22 cellular contexts compared by ENCODE assay signal in genomic region chr14:83101855-83102254, GRCh38.
DNase-seq lines count a peak whose midpoint lies in the region; ATAC-seq and TF ChIP-seq lines count a peak whose summit lies in the region.
"Had no signal": no experiment of that assay in that cellular context is flagged by ENCODE, and none has a peak within 500 bp of the region (broad histone marks: within the 10 kb centered on the region; RNA-seq: fewer than 3 reads in every experiment).

No MANE protein-coding gene starts in this region.

- no peak overlapping the region for H3K23ac ChIP-seq in IMR-90 (ENCODE audit: low read depth, low read length)

- H4K8ac ChIP-seq in IMR-90 (ENCODE audit: low read depth in 2 of 2, low read length in 2 of 2): 0 out of 4 replicates have a peak overlapping the region, but pooled peaks of 1 of the 2 experiments have one; percentile 1

- dilution Hi-C loops in IMR-90 (cut with HindIII; ENCODE audit: low sequenced_read_pairs, unreplicated experiment): no loop called here

- H2AFZ ChIP-seq in IMR-90 (replicated peaks; ENCODE audit: low read length, poor library complexity): no peak overlapping the region

- no peaks in the 10 kb centered on the region for H3K79me1 ChIP-seq in IMR-90 (ENCODE audit: low read depth in 1 of 2, low read length in 2 of 2)

- TF ChIP-seq CTCF in AG04450 (IDR thresholded peaks at IDR 0.05; ENCODE audit: low read depth, low read length): no peak
- TF ChIP-seq CTCF in IMR-90 (conservative IDR thresholded peaks at IDR 0.05; ENCODE audit: low read depth, low read length): no peak

- ATAC-seq in IMR-90 (ENCODE audit: low read depth) (peak; percentile 69), sciatic nerve (no peak)
- ATAC-seq: A549 had no signal

- H2BK20ac ChIP-seq in IMR-90 (ENCODE audit: low read depth, low read length): no peak overlapping the region

- H4K20me1 ChIP-seq in IMR-90 (ENCODE audit: insufficient read depth, low read length): no peaks in the 10 kb centered on the region
- H4K20me1 ChIP-seq: BLaER1 had no signal

- H3K9ac ChIP-seq in IMR-90 (ENCODE audit: low read depth, low read length): no peak overlapping the region
- H3K9ac ChIP-seq: BLaER1 had no signal

- H4K5ac ChIP-seq in IMR-90 (ENCODE audit: low read depth, low read length): no peak overlapping the region

- WGBS in IMR-90 (ENCODE audit: extremely low coverage in 2 of 2, insufficient read length in 1 of 2), 2 experiments: no CpG with 5 or more reads among the region's 1 CpG

- no peak for TF ChIP-seq POLR2A in IMR-90 (IDR thresholded peaks at IDR 0.05; ENCODE audit: low read depth, low read length)

- no peak overlapping the region for H2AK5ac ChIP-seq in IMR-90 (ENCODE audit: low read depth, low read length)

- no peak overlapping the region for H4K91ac ChIP-seq in IMR-90 (ENCODE audit: insufficient read depth, low read depth, low read length)

- H3K18ac ChIP-seq in IMR-90 (ENCODE audit: low read depth, low read length): no peak overlapping the region

- CTCF ChIA-PET in AG04450 (lab: Charles Lee): interaction anchor here (0.6 to 1.2 kb wide), 3 partner anchors 16 to 30 kb away, joined by 3 to 5 read pairs (median 3); no protein-coding TSS in a partner anchor
- CTCF ChIA-PET in IMR-90 (lab: Yijun Ruan, JAX): no interaction called here

- DNase-seq in AG04450 (ENCODE audit: low read depth, low spot score): peak; percentile 24
- peak; percentile 84 for DNase-seq in IMR-90
- DNase-seq in fibroblast of peridontal ligament (ENCODE audit: extremely low read depth): peak; percentile 44
- peak; percentile 1 for DNase-seq in stromal cell of bone marrow (ENCODE audit: low read depth)
- DNase-seq in sciatic nerve (ENCODE audit: low spot score): no peak
- DNase-seq in Kasumi-1 (lab: John Stamatoyannopoulos, UW): no peak
- no peak for DNase-seq in kidney glomerular epithelial cell (lab: John Stamatoyannopoulos, UW)
- DNase-seq: BE2C; C1 segment of cervical spinal cord; CD4-positive, alpha-beta memory T cell; CD4-positive, CD25-positive, alpha-beta regulatory T cell; CD8-positive, alpha-beta memory T cell; COR-L47; DMS 273 treated with DMSO at 0.1 percent for 48 hours; DMS153; DMS53; DMS79; DND-41; GF-D8 had no signal

- peak overlapping the region; percentile 28 for H2BK5ac ChIP-seq in IMR-90 (ENCODE audit: low read depth, low read length, poor library complexity, severe bottlenecking)

- no peak overlapping the region for H2BK120ac ChIP-seq in IMR-90 (ENCODE audit: low read depth, low read length)

- H3K9me1 ChIP-seq in IMR-90 (ENCODE audit: insufficient read depth, low read length): no peaks in the 10 kb centered on the region

- H3K27me3 ChIP-seq in AG04450 (ENCODE audit: control insufficient read depth, insufficient read depth, low read length) (no peaks in the 10 kb centered on the region), IMR-90 (ENCODE audit: control insufficient read depth, insufficient read depth, low read length) (no peaks in the 10 kb centered on the region)
- H3K27me3 ChIP-seq: BE2C, BLaER1 had no signal

- H2AK9ac ChIP-seq in IMR-90 (replicated peaks; ENCODE audit: low read depth, low read length, poor library complexity): no peak overlapping the region

- no peak overlapping the region for H3K4me3 ChIP-seq in AG04450 (ENCODE audit: low read depth, low read length)
- no peak overlapping the region for H3K4me3 ChIP-seq in IMR-90 (ENCODE audit: insufficient read depth, low read depth, low read length)
- H3K4me3 ChIP-seq: A549, BLaER1 had no signal

- POLR2A ChIA-PET in AG04450 (lab: Yijun Ruan, JAX): no interaction called here
- POLR2A ChIA-PET in IMR-90 (lab: Charles Lee; ENCODE audit: unreplicated experiment): no interaction called here

- no TSS peak for BruUV-seq in IMR-90 (replicated peaks; lab: Mats Ljungman, UMichigan)

- no peak overlapping the region for H3K56ac ChIP-seq in IMR-90 (ENCODE audit: extremely low read depth, insufficient read depth, low read length)

- no peaks in the 10 kb centered on the region for H3K36me3 ChIP-seq in IMR-90 (ENCODE audit: control insufficient read depth, insufficient read depth, low read length)
- H3K36me3 ChIP-seq: BE2C, BLaER1 had no signal

- no peaks in the 10 kb centered on the region for H3K4me1 ChIP-seq in IMR-90 (ENCODE audit: control insufficient read depth, insufficient read depth, low read length)
- H3K4me1 ChIP-seq: A549, BE2C, BLaER1 had no signal

- in situ Hi-C loops in IMR-90 (cut with MboI; ENCODE audit: low sequenced_read_pairs): no loop called here

- H3K4ac ChIP-seq in IMR-90 (ENCODE audit: low read depth, low read length): no peak overlapping the region

- intact Hi-C loops in IMR-90 (cut with micrococcal nuclease) (no loop called here), sciatic nerve (cut with DNase I) (no loop called here)

- no peak for TF ChIP-seq RAD21 in IMR-90 (IDR thresholded peaks at IDR 0.05; ENCODE audit: low read length)

- H3K14ac ChIP-seq in IMR-90 (replicated peaks; ENCODE audit: low read depth, low read length): no peak overlapping the region

- H3K9me3 ChIP-seq in AG04450 (ENCODE audit: control insufficient read depth, insufficient read depth, low read length) (no peaks in the 10 kb centered on the region), IMR-90 (ENCODE audit: control insufficient read depth, insufficient read depth, low read length) (no peaks in the 10 kb centered on the region)
- H3K9me3 ChIP-seq: A549, BLaER1 had no signal

- H3K27ac ChIP-seq in AG04450 (ENCODE audit: low read depth, low read length): no peak overlapping the region
- no peak overlapping the region for H3K27ac ChIP-seq in IMR-90 (ENCODE audit: insufficient read depth, low read length)
- H3K27ac ChIP-seq: 22Rv1, A549, BLaER1 had no signal

- H2BK15ac ChIP-seq in IMR-90 (ENCODE audit: low read depth, low read length): no peak overlapping the region

- H3K4me2 ChIP-seq in IMR-90 (ENCODE audit: low read depth, low read length): no peak overlapping the region
- H3K4me2 ChIP-seq: A549, BLaER1 had no signal

TF ChIP-seq in IMR-90, 13 proteins besides CTCF, POLR2A, EP300 and RAD21:
- TF ChIP-seq MAZ (IDR thresholded peaks at IDR 0.05; ENCODE audit: borderline replicate concordance, low read depth, low read length) (no peak), CHD1 (IDR thresholded peaks at IDR 0.05; ENCODE audit: low read depth, low read length) (no peak), BHLHE40 (IDR thresholded peaks at IDR 0.05; ENCODE audit: low read depth, low read length) (no peak), USF2 (IDR thresholded peaks at IDR 0.05; ENCODE audit: low read depth, low read length) (no peak), RCOR1 (IDR thresholded peaks at IDR 0.05; ENCODE audit: insufficient replicate concordance, low read length) (no peak)

Comparison
In these comparisons a context has a peak if more than half of its experiments do, and no peak if none do; other contexts are left out.
1. DNase-seq: peak in AG04450 (single experiment), IMR-90 (single experiment), fibroblast of peridontal ligament (single experiment) and stromal cell of bone marrow (single experiment); none in sciatic nerve (single experiment), Kasumi-1 (0 of 2) and kidney glomerular epithelial cell (single experiment).